In genomic region chr21:33021667-33022066, GRCh38 we compare ENCODE assay signal across 24 cellular contexts. TPM values are rescaled to one million over a fixed set of nuclear protein-coding genes. Genes with fewer than 3 reads are reported as not detected.
A peak's percentile ranks its signal among the peaks of the same experiment; 100 is the strongest.
DNase-seq lines count a peak whose midpoint lies in the region; ATAC-seq, FAIRE-seq and TF ChIP-seq lines count a peak whose summit lies in the region.
"Had no signal": no experiment of that assay in that cellular context is flagged by ENCODE, and none has a peak within 500 bp of the region (broad histone marks: within the 10 kb centered on the region; RNA-seq: fewer than 3 reads in every experiment).

No MANE protein-coding gene starts in this region.

- H3K4me2 ChIP-seq in MM.1S (ENCODE audit: low read depth, low read length) = no peak overlapping the region
- H3K4me2 ChIP-seq: KMS-11 had no signal

- no peaks in the 10 kb centered on the region for H3K9me2 ChIP-seq in MM.1S (replicated peaks; ENCODE audit: insufficient read depth, low read length)

- ATAC-seq in GM19328 (IDR thresholded peaks at IDR 0.05; ENCODE audit: unreplicated experiment) (no peak), Right ventricle myocardium inferior (no peak)
- ATAC-seq: GM12878, GM23338 had no signal

- H3K27me3 ChIP-seq in bronchial epithelial cell (ENCODE audit: control insufficient read depth, insufficient read depth, low read length) = peaks cover 72% of the 10 kb centered on the region
- peaks cover 82% of the 10 kb centered on the region for H3K27me3 ChIP-seq in MM.1S (replicated peaks; ENCODE audit: insufficient read depth, low read length)
- H3K27me3 ChIP-seq: SJCRH30 had no signal

- H3K79me2 ChIP-seq in MM.1S (ENCODE audit: low read length) = no peaks in the 10 kb centered on the region

- no peaks in the 10 kb centered on the region for H3K9me3 ChIP-seq in MM.1S (replicated peaks; ENCODE audit: insufficient read depth, low read length)
- H3K9me3 ChIP-seq: BE2C, SJCRH30 had no signal

- peak; percentile 12 for DNase-seq in AG08396 (ENCODE audit: low spot score)
- DNase-seq in GM20000 (ENCODE audit: low spot score) = peak; percentile 23
- no peak for DNase-seq in bronchial epithelial cell (ENCODE audit: low read depth)
- no peak for DNase-seq in neural crest cell (ENCODE audit: low read depth, low spot score)
- no peak for DNase-seq in MM.1S
- no peak for DNase-seq in Right ventricle myocardium inferior (ENCODE audit: missing footprints)
- DNase-seq: BE2C; DMS79 treated with DMSO at 0.1 percent for 48 hours; HCEC 1CT; NCI-H1105; NCI-H146; NCI-H2029; NCI-H2227 treated with DMSO at 0.1 percent for 48 hours; NCI-H510A; NCI-H748 treated with DMSO at 0.1 percent for 48 hours; NK-92 treated with Interleukin-12 subunit alpha and Interleukin-12 subunit beta, amount 100 ng/mL, for 24 hours; SJCRH30 had no signal

- peaks cover 96% of the 10 kb centered on the region for H3K27me3 Mint-ChIP-seq in neural crest cell (ENCODE audit: low read depth)

- no peak overlapping the region for H2AFZ ChIP-seq in MM.1S (ENCODE audit: low read length)
- H2AFZ ChIP-seq: GM23338 had no signal

- H3K9me3 Mint-ChIP-seq in neural crest cell = no peaks in the 10 kb centered on the region
- H3K9me3 Mint-ChIP-seq: GM23338 had no signal

- no peak overlapping the region for H3K4me3 ChIP-seq in bronchial epithelial cell (ENCODE audit: low read depth, low read length)
- no peak overlapping the region for H3K4me3 ChIP-seq in MM.1S (ENCODE audit: low read length)
- H3K4me3 ChIP-seq: GM12878, SJCRH30 had no signal

- no peak overlapping the region for H3K9ac ChIP-seq in MM.1S (ENCODE audit: low read length)
- H3K9ac ChIP-seq: KMS-11 had no signal

- no peaks in the 10 kb centered on the region for H3K4me1 ChIP-seq in MM.1S (ENCODE audit: low read length)
- H3K4me1 ChIP-seq: BE2C had no signal

- no peaks in the 10 kb centered on the region for H3F3A ChIP-seq in MM.1S (ENCODE audit: insufficient read depth, low read length)

- peaks cover 47% of the 10 kb centered on the region for H3K4me1 Mint-ChIP-seq in neural crest cell

- H4K20me1 ChIP-seq in MM.1S (ENCODE audit: insufficient read depth, low read length) = no peaks in the 10 kb centered on the region

- peaks cover 5% of the 10 kb centered on the region for H3K36me3 Mint-ChIP-seq in neural crest cell (ENCODE audit: low read depth)

- intact Hi-C loops in Right ventricle myocardium inferior (cut with DNase I) = loop anchor here (10.0 kb wide), 1 partner anchor 53 kb away; the partner anchor contains the start of gene OLIG1

- no peak for TF ChIP-seq CTCF in GM20000 (IDR thresholded peaks at IDR 0.05; ENCODE audit: extremely low read depth, missing control alignments)
- TF ChIP-seq CTCF in bronchial epithelial cell (IDR thresholded peaks at IDR 0.05; ENCODE audit: insufficient read depth, low read length, severe bottlenecking) = no peak
- TF ChIP-seq CTCF in neural crest cell (conservative IDR thresholded peaks at IDR 0.05) = no peak
- no peak for TF ChIP-seq CTCF in MM.1S (IDR thresholded peaks at IDR 0.05; ENCODE audit: low read length)

- H3K36me3 ChIP-seq in bronchial epithelial cell (ENCODE audit: control insufficient read depth, insufficient read depth, low read length) (no peaks in the 10 kb centered on the region), MM.1S (replicated peaks; ENCODE audit: insufficient read depth, low read length) (no peaks in the 10 kb centered on the region)
- H3K36me3 ChIP-seq: BE2C, SJCRH30 had no signal

- no peak overlapping the region for H3K27ac ChIP-seq in MM.1S (ENCODE audit: low read length)
- H3K27ac ChIP-seq: KMS-11, RWPE1, SJCRH30 had no signal

- H3K27ac Mint-ChIP-seq in neural crest cell (ENCODE audit: unreplicated experiment) = no peak overlapping the region
- H3K27ac Mint-ChIP-seq: GM23338 had no signal

- peak overlapping the region; percentile 76 for H3K4me3 Mint-ChIP-seq in neural crest cell

- FAIRE-seq in bronchial epithelial cell (lab: Jason Lieb, UNC) = peak; percentile 40
- FAIRE-seq: A204.1, GM12878 had no signal

RNA-seq across cellular contexts. Expression of gene OLIG2, which starts 4.1 kb away (rescaled TPM):
- not detected in 2 replicates for total RNA-seq in bronchial epithelial cell
- total RNA-seq in neural crest cell = 5.4 TPM in 2 replicates
- not detected for total RNA-seq in Right ventricle myocardium inferior
- total RNA-seq: GM12878, HT1080 had no signal

RNA-seq across cellular contexts. Expression of gene OLIG1, which starts 48.3 kb away (rescaled TPM):
- total RNA-seq in bronchial epithelial cell (not detected in 2 replicates), neural crest cell (5.4 and 8.4 TPM in 2 replicates), Right ventricle myocardium inferior (0.89 TPM)
- total RNA-seq: GM12878, HT1080 had no signal

Comparison
In these comparisons a context has a peak if more than half of its experiments do, and no peak if none do; other contexts are left out.
1. DNase-seq: peak in AG08396 (single experiment) and GM20000 (single experiment); none in bronchial epithelial cell (single experiment), neural crest cell (single experiment), MM.1S (single experiment) and Right ventricle myocardium inferior (single experiment).